ENCODE assay signal across 8 cellular contexts in the genomic region with DNA sequence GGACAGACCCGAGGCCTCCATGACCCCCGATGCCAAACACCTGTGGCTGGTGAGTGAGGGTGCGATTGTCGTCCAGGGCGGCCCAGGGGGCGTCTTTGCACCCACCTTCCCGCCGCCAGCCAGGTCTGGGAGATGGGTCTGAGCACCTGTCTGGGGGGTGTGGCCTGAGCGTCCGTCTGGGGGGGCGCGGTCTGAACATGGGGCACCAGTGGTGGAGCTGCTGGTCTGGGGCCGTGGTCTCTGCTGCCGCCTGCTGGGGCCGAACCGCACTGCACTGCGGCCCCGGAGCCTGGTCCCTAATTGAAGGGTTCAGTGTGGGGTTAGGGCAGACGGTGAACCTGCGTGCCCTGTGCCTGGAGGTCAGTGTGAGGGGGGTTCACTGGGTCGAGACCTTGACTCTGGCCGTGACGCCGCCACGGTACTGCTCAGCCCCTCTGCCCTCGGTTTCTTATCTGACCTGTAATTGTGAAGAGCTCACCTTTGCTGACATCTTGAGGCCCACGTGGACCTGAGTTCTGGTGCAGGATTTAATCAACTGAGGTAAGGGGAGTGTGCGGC.
DNase-seq lines count a peak whose midpoint lies in the region; ATAC-seq lines count a peak whose summit lies in the region.

No MANE protein-coding gene starts in this region.

- peak; percentile 69 for DNase-seq in ELR (ENCODE audit: low read depth)
- DNase-seq in Kasumi-1 (lab: John Stamatoyannopoulos, UW), result peak; percentile 50 to 65
- peak; percentile 30 for DNase-seq in T1000 (lab: John Stamatoyannopoulos, UW)
- peak in 31 of 58 donors; percentile 3 to 47 (median 20) for DNase-seq in anterior cingulate cortex (lab: John Stamatoyannopoulos, UW)
- peak; percentile 97 for DNase-seq in iPS-NIHi7 (ENCODE audit: extremely low spot score)
- DNase-seq in stimulated activated CD4-positive, alpha-beta T cell treated with anti-CD3 and anti-CD28 coated beads, Interleukin-1b, Interleukin-23, amount 100 ng/mL, for 48 hours, result peak; percentile 77
- DNase-seq in NCI-H2107 treated with DMSO at 0.1 percent for 48 hours (lab: John Stamatoyannopoulos, UW; ENCODE audit: unreplicated experiment), result no peak

- no peak for ATAC-seq in HG03342 (IDR thresholded peaks at IDR 0.05; ENCODE audit: unreplicated experiment)
